ENCODE assay signal across 8 cellular contexts in genomic region chr15:89334510-89335288, GRCh38. TPM values are rescaled to one million over a fixed set of nuclear protein-coding genes. Genes with fewer than 3 reads are reported as not detected.
DNase-seq lines count a peak whose midpoint lies in the region; ATAC-seq and TF ChIP-seq lines count a peak whose summit lies in the region.

POLG (minus strand) TSS chr15:89334824; CDS start chr15:89333754, 1,070 bp downstream.

- H3K56ac ChIP-seq in H9 (ENCODE audit: insufficient read length, low read depth, low read length), result no peak within 1 kb of the TSS

- H3K27me3 ChIP-seq in H9 (ENCODE audit: insufficient read depth, low read length), result no peaks in the 10 kb centered on the region; the same call in 1 of the 2 replicates
- H3K27me3 ChIP-seq in MG63, result no peaks in the 10 kb centered on the region; the same call in 1 of the 2 replicates

- H3K27me3 Mint-ChIP-seq in H9 (ENCODE audit: low read depth), result peaks cover 32% of the 10 kb centered on the region
- no peaks in the 10 kb centered on the region for H3K27me3 Mint-ChIP-seq in natural killer cell treated with Interleukin-12 subunit alpha and Interleukin-12 subunit beta and Interleukin-15 and Interleukin-18, amount 100 ng/mL, for 72 hours

- DNase-seq in ELR (ENCODE audit: low read depth) (peak; percentile 98), H9 (peak; percentile 99), MG63 (peak; percentile 99), SHP77 treated with DMSO at 0.1 percent for 48 hours (lab: John Stamatoyannopoulos, UW) (peak; percentile 93), fibroblast of pulmonary artery (ENCODE audit: low read depth) (peak; percentile 99)
- DNase-seq in activated effector memory CD4-positive, alpha-beta T cell treated with anti-CD3 and anti-CD28 coated beads, Interleukin-2, amount 50 U/mL, for 16 hours, result peak; percentile 99
- peak; percentile 100 for DNase-seq in natural killer cell treated with Interleukin-12 subunit alpha and Interleukin-12 subunit beta and Interleukin-15 and Interleukin-18, amount 100 ng/mL, for 72 hours (ENCODE audit: low spot score)
- peak; percentile 97 for DNase-seq in stimulated activated naive CD8-positive, alpha-beta T cell treated with anti-CD3 and anti-CD28 coated beads, Interleukin-15, Interleukin-2, amounts not matched to agents 100 U/mL and 50 U/mL, for 24 hours

- H3K9ac ChIP-seq in H9 (ENCODE audit: extremely low read depth, insufficient read length, low read length), result peak within 1 kb of the TSS; percentile 67

- peaks cover 41% of the 10 kb centered on the region for H3K36me3 ChIP-seq in MG63

- H3K23me2 ChIP-seq in H9 (ENCODE audit: insufficient read length, low read depth, low read length, poor library complexity, severe bottlenecking), result peaks cover 12% of the 10 kb centered on the region

- no peaks in the 10 kb centered on the region for H3K79me1 ChIP-seq in H9 (ENCODE audit: insufficient read depth, low read depth, low read length, poor library complexity, severe bottlenecking)

- H3K4me3 Mint-ChIP-seq in H9, result peak within 1 kb of the TSS; percentile 85 to 98
- H3K4me3 Mint-ChIP-seq in natural killer cell treated with Interleukin-12 subunit alpha and Interleukin-12 subunit beta and Interleukin-15 and Interleukin-18, amount 100 ng/mL, for 72 hours, result peak within 1 kb of the TSS; percentile 80

- no peak within 1 kb of the TSS for H2AFZ ChIP-seq in H9 (ENCODE audit: low read length)

- H3K4me1 Mint-ChIP-seq in H9, result peaks cover 15 to 26% of the 10 kb centered on the region in 2 experiments
- peaks cover 59 to 60% of the 10 kb centered on the region in 2 donors for H3K4me1 Mint-ChIP-seq in natural killer cell treated with Interleukin-12 subunit alpha and Interleukin-12 subunit beta and Interleukin-15 and Interleukin-18, amount 100 ng/mL, for 72 hours (ENCODE audit: low read depth in 2 of 2)

- peaks cover 27 to 32% (median 31%) of the 10 kb centered on the region in 3 experiments for H3K36me3 Mint-ChIP-seq in H9 (ENCODE audit: insufficient read depth in 1 of 3, low read depth in 3 of 3)
- H3K36me3 Mint-ChIP-seq in natural killer cell treated with Interleukin-12 subunit alpha and Interleukin-12 subunit beta and Interleukin-15 and Interleukin-18, amount 100 ng/mL, for 72 hours, result peaks cover 29% of the 10 kb centered on the region

- no peak within 1 kb of the TSS for H2BK20ac ChIP-seq in H9 (ENCODE audit: low read depth, low read length, poor library complexity, severe bottlenecking)

- H3K4me3 ChIP-seq in MG63 (peak within 1 kb of the TSS; percentile 90), fibroblast of pulmonary artery (replicated peaks; ENCODE audit: low read depth, low read length) (peak within 1 kb of the TSS; percentile 73)

- no peak within 1 kb of the TSS for H2BK5ac ChIP-seq in H9 (ENCODE audit: insufficient read length, low read length)

- H3K14ac ChIP-seq in H9 (ENCODE audit: insufficient read depth, low read length), result peak within 1 kb of the TSS; percentile 67

- H2BK12ac ChIP-seq in H9 (ENCODE audit: insufficient read length, low read depth, low read length), result no peak within 1 kb of the TSS

- no peaks in the 10 kb centered on the region for H3K4me1 ChIP-seq in H9 (ENCODE audit: insufficient read depth, low read length)

- H2BK120ac ChIP-seq in H9 (ENCODE audit: low read depth, low read length, poor library complexity, severe bottlenecking), result no peak within 1 kb of the TSS

- H4K20me1 ChIP-seq in H9 (ENCODE audit: control insufficient read depth, insufficient read depth, insufficient read length), result no peaks in the 10 kb centered on the region

- peak; percentile 95 to 97 for ATAC-seq in natural killer cell treated with Interleukin-12 subunit alpha and Interleukin-12 subunit beta and Interleukin-15 and Interleukin-18, amount 100 ng/mL, for 72 hours
- peak; percentile 94 for ATAC-seq in stimulated activated naive CD8-positive, alpha-beta T cell treated with anti-CD3 and anti-CD28 coated beads, Interleukin-15, Interleukin-2, amounts not matched to agents 100 U/mL and 50 U/mL, for 24 hours

- H3K4ac ChIP-seq in H9 (ENCODE audit: low read depth, low read length), result no peak within 1 kb of the TSS

- H2AK5ac ChIP-seq in H9 (ENCODE audit: insufficient read length, low read length), result no peak within 1 kb of the TSS

- peaks cover 2 to 4% of the 10 kb centered on the region in 2 experiments; a peak in 2 of 5 replicates for H3K9me3 Mint-ChIP-seq in H9
- H3K9me3 Mint-ChIP-seq in natural killer cell treated with Interleukin-12 subunit alpha and Interleukin-12 subunit beta and Interleukin-15 and Interleukin-18, amount 100 ng/mL, for 72 hours, result no peaks in the 10 kb centered on the region

- no peak within 1 kb of the TSS for H3K18ac ChIP-seq in H9 (ENCODE audit: insufficient read length, low read depth, low read length)

- no CpG with 5 or more reads among the region's 84 CpGs for WGBS in H9 (ENCODE audit: extremely low coverage, insufficient read length, low lambda C conversion rate)

- H4K5ac ChIP-seq in H9 (ENCODE audit: insufficient read length, low read depth, low read length), result no peak within 1 kb of the TSS

- H3K27ac Mint-ChIP-seq in H9, result peak within 1 kb of the TSS in 2 of 3 experiments; percentile 65 to 85; a peak in 3 of 7 replicates
- peak within 1 kb of the TSS; percentile 86 to 97 for H3K27ac Mint-ChIP-seq in natural killer cell treated with Interleukin-12 subunit alpha and Interleukin-12 subunit beta and Interleukin-15 and Interleukin-18, amount 100 ng/mL, for 72 hours

- H4K91ac ChIP-seq in H9 (ENCODE audit: insufficient read length, low read depth, low read length), result no peak within 1 kb of the TSS

- H3K9me3 ChIP-seq in H9 (ENCODE audit: control insufficient read depth, low read depth, low read length) (no peaks in the 10 kb centered on the region), MG63 (no peaks in the 10 kb centered on the region)

- TF ChIP-seq CTCF in H9 (conservative IDR thresholded peaks at IDR 0.05) (no peak), fibroblast of pulmonary artery (IDR thresholded peaks at IDR 0.05; ENCODE audit: low read length, missing control alignments) (no peak)

- no peak within 1 kb of the TSS for H3K23ac ChIP-seq in H9 (ENCODE audit: insufficient read length, low read depth, low read length)

- H2BK15ac ChIP-seq in H9 (ENCODE audit: low read depth, low read length), result no peak within 1 kb of the TSS

- no peak within 1 kb of the TSS for H4K8ac ChIP-seq in H9 (replicated peaks; ENCODE audit: insufficient read length, low read depth, low read length)

- no peak within 1 kb of the TSS for H3T11ph ChIP-seq in H9 (ENCODE audit: low read length)

- H3K79me2 ChIP-seq in H9 (ENCODE audit: insufficient read depth, low read length), result no peaks in the 10 kb centered on the region

- no peak within 1 kb of the TSS for H3K27ac ChIP-seq in H9 (ENCODE audit: insufficient read length, low read depth, low read length)

- peak within 1 kb of the TSS; percentile 88 for H3K4me2 ChIP-seq in H9 (ENCODE audit: insufficient read depth, insufficient read length, low read length)

RNA-seq across cellular contexts. Expression of gene POLG, which starts in this region (rescaled TPM):
- total RNA-seq in H9 (2021), result 57.7 and 60.3 TPM in 2 replicates
- 37.3 and 84.1 TPM in 2 replicates for total RNA-seq in MG63 (2014; rRNA removed; shearing (Covaris generic); ENCODE audit: low replicate concordance)
- total RNA-seq in natural killer cell treated with Interleukin-12 subunit alpha and Interleukin-12 subunit beta and Interleukin-15 and Interleukin-18, amount 100 ng/mL, for 72 hours, result 100 to 1,000 TPM; 169 to 184 TPM
